8 cellular contexts compared by ENCODE assay signal in the genomic region with DNA sequence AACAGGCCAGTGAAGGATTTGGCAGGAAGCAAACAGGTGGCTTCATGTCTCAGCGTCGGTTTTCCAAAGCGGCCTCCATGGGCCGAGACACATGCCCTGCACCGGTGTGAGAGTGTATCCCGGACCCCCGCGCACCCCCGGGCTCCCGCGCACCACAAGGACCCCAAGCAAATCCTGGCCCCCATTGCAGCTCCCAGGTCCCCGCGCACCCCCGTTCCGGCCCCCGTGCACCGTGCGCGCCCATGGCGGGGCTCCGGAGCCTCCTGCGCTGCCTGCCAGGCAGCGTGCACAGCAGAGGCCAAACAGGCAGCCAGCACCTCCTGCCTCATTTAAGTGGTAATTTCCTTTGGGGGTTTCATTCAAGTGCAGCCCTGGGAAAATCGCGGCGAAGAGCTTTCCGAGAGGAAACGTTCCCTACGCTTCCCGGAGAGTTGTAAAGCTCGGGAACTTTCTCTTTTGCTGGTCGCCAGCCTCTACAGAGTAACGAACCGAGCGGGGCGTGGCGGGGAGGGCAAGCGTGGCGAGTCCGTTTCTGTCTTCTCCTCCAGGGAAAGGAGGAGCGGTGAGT.
DNase-seq lines count a peak whose midpoint lies in the region; ATAC-seq lines count a peak whose summit lies in the region.

No MANE protein-coding gene starts in this region.

- intact Hi-C loops in dendritic cell treated with granulocyte-macrophage colony-stimulating factor and Interleukin-4, amounts not matched to agents 40 ng/mL and 50 ng/mL, for 4 days (cut with micrococcal nuclease), result loop anchor here (5.0 kb wide), 1 partner anchor 258 kb away; no protein-coding TSS in a partner anchor

- H3K27ac Mint-ChIP-seq in dendritic cell treated with granulocyte-macrophage colony-stimulating factor and Interleukin-4, amounts not matched to agents 40 ng/mL and 50 ng/mL, for 4 days, result peak overlapping the region; percentile 18
- H3K27ac Mint-ChIP-seq in stimulated activated memory B cell treated with anti-CD40 and anti-IgM and Interleukin-4, amounts not matched to agents 10 μg/mL and 1 μg/mL and 100 μg/mL, for 72 hours, result no peak overlapping the region

- H3K9me3 Mint-ChIP-seq in dendritic cell treated with granulocyte-macrophage colony-stimulating factor and Interleukin-4, amounts not matched to agents 40 ng/mL and 50 ng/mL, for 4 days, result no peaks in the 10 kb centered on the region
- no peaks in the 10 kb centered on the region for H3K9me3 Mint-ChIP-seq in stimulated activated memory B cell treated with anti-CD40 and anti-IgM and Interleukin-4, amounts not matched to agents 10 μg/mL and 1 μg/mL and 100 μg/mL, for 72 hours

- in situ Hi-C loops in G401 (cut with HindIII; ENCODE audit: low sequenced_read_pairs), result no loop called here

- DNase-seq in M059J (ENCODE audit: low read depth), result peak; percentile 50
- DNase-seq in left lobe of liver (ENCODE audit: low spot score), result no peak
- no peak for DNase-seq in G401 (ENCODE audit: low spot score)
- no peak for DNase-seq in NCI-H1930 (lab: John Stamatoyannopoulos, UW)
- no peak for DNase-seq in activated CD4-positive, alpha-beta T cell treated with anti-CD3 and anti-CD28 coated beads, Interleukin-2, amount 50 U/mL, for 48 hours

- ATAC-seq in left lobe of liver, result peak; percentile 80
- ATAC-seq in stimulated activated memory B cell treated with anti-CD40 and anti-IgM and Interleukin-4, amounts not matched to agents 10 μg/mL and 1 μg/mL and 100 μg/mL, for 72 hours, result peak; percentile 35
- ATAC-seq in GM19452 (IDR thresholded peaks at IDR 0.05; ENCODE audit: unreplicated experiment), result no peak

- peaks cover 10% of the 10 kb centered on the region for H3K27me3 Mint-ChIP-seq in dendritic cell treated with granulocyte-macrophage colony-stimulating factor and Interleukin-4, amounts not matched to agents 40 ng/mL and 50 ng/mL, for 4 days
- H3K27me3 Mint-ChIP-seq in stimulated activated memory B cell treated with anti-CD40 and anti-IgM and Interleukin-4, amounts not matched to agents 10 μg/mL and 1 μg/mL and 100 μg/mL, for 72 hours, result peaks cover 29% of the 10 kb centered on the region

- H3K4me1 Mint-ChIP-seq in dendritic cell treated with granulocyte-macrophage colony-stimulating factor and Interleukin-4, amounts not matched to agents 40 ng/mL and 50 ng/mL, for 4 days (ENCODE audit: low read depth), result peaks cover 28% of the 10 kb centered on the region
- peaks cover 12% of the 10 kb centered on the region for H3K4me1 Mint-ChIP-seq in stimulated activated memory B cell treated with anti-CD40 and anti-IgM and Interleukin-4, amounts not matched to agents 10 μg/mL and 1 μg/mL and 100 μg/mL, for 72 hours

- H3K4me3 Mint-ChIP-seq in dendritic cell treated with granulocyte-macrophage colony-stimulating factor and Interleukin-4, amounts not matched to agents 40 ng/mL and 50 ng/mL, for 4 days, result peak overlapping the region; percentile 72
- H3K4me3 Mint-ChIP-seq in stimulated activated memory B cell treated with anti-CD40 and anti-IgM and Interleukin-4, amounts not matched to agents 10 μg/mL and 1 μg/mL and 100 μg/mL, for 72 hours, result no peak overlapping the region

- no peaks in the 10 kb centered on the region for H3K36me3 Mint-ChIP-seq in dendritic cell treated with granulocyte-macrophage colony-stimulating factor and Interleukin-4, amounts not matched to agents 40 ng/mL and 50 ng/mL, for 4 days (ENCODE audit: low read depth)
- no peaks in the 10 kb centered on the region for H3K36me3 Mint-ChIP-seq in stimulated activated memory B cell treated with anti-CD40 and anti-IgM and Interleukin-4, amounts not matched to agents 10 μg/mL and 1 μg/mL and 100 μg/mL, for 72 hours
